ENCODE assay signal across 8 cellular contexts in genomic region chr9:78365979-78366697, GRCh38.
A peak's percentile ranks its signal among the peaks of the same experiment; 100 is the strongest.
DNase-seq lines count a peak whose midpoint lies in the region; ATAC-seq, FAIRE-seq and TF ChIP-seq lines count a peak whose summit lies in the region.

No MANE protein-coding gene starts in this region.

- no peak overlapping the region for H3K4me3 ChIP-seq in bronchial epithelial cell (ENCODE audit: low read depth, low read length)

- H3K27me3 Mint-ChIP-seq in neural crest cell (ENCODE audit: low read depth) (no peaks in the 10 kb centered on the region), natural killer cell (ENCODE audit: low read depth in 2 of 2) (peaks cover 6 to 18% of the 10 kb centered on the region in 2 donors)

- H3K4me1 Mint-ChIP-seq in neural crest cell, result no peaks in the 10 kb centered on the region
- H3K4me1 Mint-ChIP-seq in natural killer cell, result peaks cover 0 to 2% of the 10 kb centered on the region in 2 donors

- intact Hi-C loops in natural killer cell (cut with micrococcal nuclease), result no loop called here

- peak; percentile 98 for FAIRE-seq in G401.6 (lab: Jason Lieb, UNC)
- FAIRE-seq in bronchial epithelial cell (lab: Jason Lieb, UNC), result no peak

- H3K27me3 ChIP-seq in bronchial epithelial cell (ENCODE audit: control insufficient read depth, insufficient read depth, low read length), result no peaks in the 10 kb centered on the region

- H3K36me3 ChIP-seq in bronchial epithelial cell (ENCODE audit: control insufficient read depth, insufficient read depth, low read length), result no peaks in the 10 kb centered on the region

- no peaks in the 10 kb centered on the region for H3K36me3 Mint-ChIP-seq in neural crest cell (ENCODE audit: low read depth)
- H3K36me3 Mint-ChIP-seq in natural killer cell, result no peaks in the 10 kb centered on the region

- no peak overlapping the region for H3K4me3 Mint-ChIP-seq in neural crest cell
- H3K4me3 Mint-ChIP-seq in natural killer cell, result no peak overlapping the region

- DNase-seq in NCI-H1092 treated with DMSO at 0.1 percent for 48 hours (lab: John Stamatoyannopoulos, UW) (peak; percentile 1), bronchial epithelial cell (ENCODE audit: low read depth) (peak; percentile 18), neural crest cell (ENCODE audit: low read depth, low spot score) (no peak), natural killer cell (no peak), SHP77 treated with DMSO at 0.1 percent for 48 hours (lab: John Stamatoyannopoulos, UW) (no peak)
- DNase-seq in activated naive CD4-positive, alpha-beta T cell (lab: John Stamatoyannopoulos, UW), result no peak

- ATAC-seq in natural killer cell, result no peak
- no peak for ATAC-seq in GM18873 (IDR thresholded peaks at IDR 0.05; ENCODE audit: low FRiP score, unreplicated experiment)

- H3K9me3 Mint-ChIP-seq in neural crest cell (no peaks in the 10 kb centered on the region), natural killer cell (no peaks in the 10 kb centered on the region)

- H3K27ac Mint-ChIP-seq in neural crest cell (ENCODE audit: unreplicated experiment) (no peak overlapping the region), natural killer cell (no peak overlapping the region)

- peak; percentile 35 for TF ChIP-seq CTCF in bronchial epithelial cell (IDR thresholded peaks at IDR 0.05; ENCODE audit: insufficient read depth, low read length, severe bottlenecking)
- peak; percentile 76 for TF ChIP-seq CTCF in neural crest cell (conservative IDR thresholded peaks at IDR 0.05)
- TF ChIP-seq CTCF in natural killer cell (IDR thresholded peaks at IDR 0.05), result no peak

Comparison
In these comparisons a context has a peak if more than half of its experiments do, and no peak if none do; other contexts are left out.
1. DNase-seq: peak in NCI-H1092 treated with DMSO at 0.1 percent for 48 hours (single experiment) and bronchial epithelial cell (single experiment); none in neural crest cell (single experiment), natural killer cell (single experiment), SHP77 treated with DMSO at 0.1 percent for 48 hours (single experiment) and activated naive CD4-positive, alpha-beta T cell (0 of 4).